Comparison of ENCODE assay signal across 12 cellular contexts in the genomic region with DNA sequence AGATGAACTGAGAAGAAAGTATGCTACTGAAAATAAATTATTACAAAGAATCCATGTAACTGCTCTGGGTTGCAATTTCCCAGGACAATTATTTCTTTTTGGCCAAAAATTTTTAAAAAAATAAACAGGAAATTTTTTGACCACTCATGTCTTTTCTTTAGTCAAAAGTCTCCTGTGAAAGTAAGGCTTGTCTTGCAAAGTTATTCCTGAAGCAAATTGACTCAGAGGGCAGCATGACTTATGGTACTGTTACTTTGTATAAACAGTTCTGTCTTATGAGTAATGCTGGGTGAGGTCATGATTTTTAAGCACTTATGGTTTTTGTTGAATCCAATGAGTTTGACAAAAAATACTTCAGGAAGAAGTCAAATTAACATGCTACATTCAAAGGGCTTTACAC.
A peak's percentile ranks its signal among the peaks of the same experiment; 100 is the strongest.
DNase-seq lines count a peak whose midpoint lies in the region; ATAC-seq and TF ChIP-seq lines count a peak whose summit lies in the region.
"Had no signal": no experiment of that assay in that cellular context is flagged by ENCODE, and none has a peak within 500 bp of the region (broad histone marks: within the 10 kb centered on the region; RNA-seq: fewer than 3 reads in every experiment).

No MANE protein-coding gene starts in this region.

- H3K79me2 ChIP-seq in osteoblast (ENCODE audit: insufficient read depth, low read length) = no peaks in the 10 kb centered on the region
- no peaks in the 10 kb centered on the region for H3K79me2 ChIP-seq in Karpas-422 (ENCODE audit: low read length)

- DNase-seq in ELR (ENCODE audit: low read depth) = peak; percentile 96
- peak; percentile 58 for DNase-seq in Panc1 (ENCODE audit: low read depth, low spot score)
- peak; percentile 28 for DNase-seq in epidermal melanocyte (ENCODE audit: insufficient read length, low spot score)
- DNase-seq in osteoblast (ENCODE audit: insufficient read length, low spot score, missing footprints) = peak; percentile 13
- no peak for DNase-seq in dorsolateral prefrontal cortex
- no peak for DNase-seq in Karpas-422
- no peak for DNase-seq in hypothalamus (lab: John Stamatoyannopoulos, UW)
- DNase-seq in Ammon's horn (ENCODE audit: low spot score) = no peak
- DNase-seq: effector memory CD4-positive, alpha-beta T cell; NCI-H526 treated with DMSO at 0.1 percent for 48 hours; stimulated activated naive CD4-positive, alpha-beta T cell treated with Interleukin-2 at 50 U/mL for 16 hours had no signal

- H3K4me2 ChIP-seq in osteoblast (ENCODE audit: insufficient read depth, low read length) (peak overlapping the region; percentile 54), Karpas-422 (ENCODE audit: low read depth, low read length, poor library complexity, severe bottlenecking) (no peak overlapping the region)

- no peaks in the 10 kb centered on the region for H3K9me3 ChIP-seq in Panc1 (ENCODE audit: control insufficient read depth, insufficient read depth, low read depth, low read length)
- H3K9me3 ChIP-seq in osteoblast (ENCODE audit: low read depth, low read length) = no peaks in the 10 kb centered on the region
- no peaks in the 10 kb centered on the region for H3K9me3 ChIP-seq in Karpas-422 (ENCODE audit: low read length)

- in situ Hi-C loops in Panc1 (cut with HindIII; ENCODE audit: low pct_unique_long_range_greater_than_20kb, low sequenced_read_pairs) = no loop called here

- no peak for TF ChIP-seq CTCF in Panc1 (IDR thresholded peaks at IDR 0.05)
- TF ChIP-seq CTCF in osteoblast (IDR thresholded peaks at IDR 0.05; ENCODE audit: extremely low read depth, low read depth, low read length) = no peak
- no peak for TF ChIP-seq CTCF in dorsolateral prefrontal cortex (IDR thresholded peaks at IDR 0.05 in 54 of 56, conservative IDR thresholded peaks at IDR 0.05 in 2 of 56; ENCODE audit: low read depth in 1 of 56, partially characterized antibody in 56 of 56)

- intact Hi-C loops in Panc1 (cut with micrococcal nuclease; ENCODE audit: unreplicated experiment) = no loop called here
- intact Hi-C loops in dorsolateral prefrontal cortex (cut with DNase I) = no loop called here

- POLR2A ChIA-PET in Panc1 (lab: Charles Lee) = no interaction called here

- no peaks in the 10 kb centered on the region for H3K36me3 ChIP-seq in Panc1 (ENCODE audit: control insufficient read depth, insufficient read depth, low read length)
- no peaks in the 10 kb centered on the region for H3K36me3 ChIP-seq in osteoblast (ENCODE audit: insufficient read depth, low read length)
- H3K36me3 ChIP-seq in Karpas-422 (ENCODE audit: insufficient read depth, low read length) = no peaks in the 10 kb centered on the region

- ATAC-seq in Panc1 = no peak

- CTCF ChIA-PET in Panc1 (lab: Charles Lee) = no interaction called here

- H3K4me3 ChIP-seq in Panc1 (ENCODE audit: low read depth in 2 of 2, low read length in 2 of 2) = no peak overlapping the region
- H3K4me3 ChIP-seq in osteoblast (ENCODE audit: insufficient read depth, low read length) = no peak overlapping the region
- H3K4me3 ChIP-seq in dorsolateral prefrontal cortex = no peak overlapping the region
- H3K4me3 ChIP-seq in Karpas-422 (ENCODE audit: low read length) = no peak overlapping the region
- H3K4me3 ChIP-seq: skin epidermis had no signal

- no peak overlapping the region for H3K27ac ChIP-seq in Panc1 (ENCODE audit: low read length)
- peak overlapping the region; percentile 98 for H3K27ac ChIP-seq in osteoblast (ENCODE audit: low read depth, low read length)
- H3K27ac ChIP-seq in dorsolateral prefrontal cortex = no peak overlapping the region
- H3K27ac ChIP-seq in Karpas-422 (ENCODE audit: low read length) = no peak overlapping the region

- no TSS peak for BruUV-seq in Panc1 (replicated peaks; lab: Mats Ljungman, UMichigan)

- no peak overlapping the region for H3K9ac ChIP-seq in Karpas-422 (ENCODE audit: low read length)

- no peaks in the 10 kb centered on the region for H3K9me2 ChIP-seq in Karpas-422 (replicated peaks; ENCODE audit: insufficient read depth, low read length)

- H3K4me1 ChIP-seq in Panc1 (ENCODE audit: control insufficient read depth, insufficient read depth, low read length) (no peaks in the 10 kb centered on the region), osteoblast (ENCODE audit: insufficient read depth, low read length) (peaks cover 43% of the 10 kb centered on the region), Karpas-422 (ENCODE audit: low read length) (no peaks in the 10 kb centered on the region)

- no peaks in the 10 kb centered on the region for H4K20me1 ChIP-seq in osteoblast (ENCODE audit: insufficient read depth, low read length)
- no peaks in the 10 kb centered on the region for H4K20me1 ChIP-seq in Karpas-422 (ENCODE audit: insufficient read depth, low read depth, low read length)

- H3K27me3 ChIP-seq in Panc1 (ENCODE audit: control insufficient read depth, insufficient read depth, low read length) (no peaks in the 10 kb centered on the region), osteoblast (ENCODE audit: insufficient read depth, low read length) (no peaks in the 10 kb centered on the region), dorsolateral prefrontal cortex (no peaks in the 10 kb centered on the region), Karpas-422 (ENCODE audit: low read length) (no peaks in the 10 kb centered on the region; the same call in 1 of the 2 replicates)

- H2AFZ ChIP-seq in osteoblast (ENCODE audit: low read length) = no peak overlapping the region
- H2AFZ ChIP-seq in Karpas-422 (ENCODE audit: low read length) = no peak overlapping the region

Comparison
In these comparisons a context has a peak if more than half of its experiments do, and no peak if none do; other contexts are left out.
1. DNase-seq: peak in ELR (single experiment), Panc1 (single experiment), epidermal melanocyte (single experiment) and osteoblast (single experiment); none in dorsolateral prefrontal cortex (0 of 10), Karpas-422 (single experiment), hypothalamus (0 of 51) and Ammon's horn (single experiment).